Comparison of ENCODE assay signal across 12 cellular contexts in genomic region chr12:75720807-75721206, GRCh38.
DNase-seq lines count a peak whose midpoint lies in the region; ATAC-seq and TF ChIP-seq lines count a peak whose summit lies in the region.
"Had no signal": no experiment of that assay in that cellular context is flagged by ENCODE, and none has a peak within 500 bp of the region (broad histone marks: within the 10 kb centered on the region; RNA-seq: fewer than 3 reads in every experiment).

No MANE protein-coding gene starts in this region.

- H3K27ac ChIP-seq in GM23338 (ENCODE audit: low read depth) (0 out of 2 replicates have a peak overlapping the region, but pooled peaks have one; percentile 60), right lobe of liver (no peak overlapping the region), tibial nerve (no peak overlapping the region)

- no peaks in the 10 kb centered on the region for H3K79me2 ChIP-seq in GM23338 (replicated peaks; ENCODE audit: insufficient read depth)

- TF ChIP-seq CTCF in GM23338 (conservative IDR thresholded peaks at IDR 0.05; ENCODE audit: low read depth in 2 of 2), result no peak
- TF ChIP-seq CTCF in right lobe of liver (IDR thresholded peaks at IDR 0.05), result no peak
- TF ChIP-seq CTCF in GM13976 (IDR thresholded peaks at IDR 0.05; ENCODE audit: borderline replicate concordance, control extremely low read depth, extremely low read depth, insufficient read depth, missing control alignments), result no peak
- TF ChIP-seq CTCF in tibial nerve (IDR thresholded peaks at IDR 0.05), result no peak

- no peak overlapping the region for H3K4me3 Mint-ChIP-seq in GM23338
- H3K4me3 Mint-ChIP-seq: activated naive CD8-positive, alpha-beta T cell treated with anti-CD3 and anti-CD28 coated beads, Interleukin-2, amount 10 ng/mL, durations not matched to agents 7 days and 5 days had no signal

- in situ Hi-C loops in GM13976 (cut with MboI; ENCODE audit: low sequenced_read_pairs, unreplicated experiment), result no loop called here

- peaks cover 54% of the 10 kb centered on the region for H3K4me1 Mint-ChIP-seq in GM23338

- TF ChIP-seq POLR2A in right lobe of liver (IDR thresholded peaks at IDR 0.05) (no peak), tibial nerve (IDR thresholded peaks at IDR 0.05) (no peak)

- no peaks in the 10 kb centered on the region for H3K27me3 ChIP-seq in GM23338 (ENCODE audit: insufficient read depth)
- no peaks in the 10 kb centered on the region for H3K27me3 ChIP-seq in right lobe of liver
- no peaks in the 10 kb centered on the region for H3K27me3 ChIP-seq in tibial nerve

- peak overlapping the region; percentile 64 for H3K27ac Mint-ChIP-seq in GM23338
- H3K27ac Mint-ChIP-seq: activated naive CD8-positive, alpha-beta T cell treated with anti-CD3 and anti-CD28 coated beads, Interleukin-2, amount 10 ng/mL, durations not matched to agents 7 days and 5 days; CD14-positive monocyte had no signal

- no peaks in the 10 kb centered on the region for H3K36me3 ChIP-seq in GM23338 (ENCODE audit: insufficient read depth)
- H3K36me3 ChIP-seq in right lobe of liver, result no peaks in the 10 kb centered on the region
- no peaks in the 10 kb centered on the region for H3K36me3 ChIP-seq in tibial nerve

- H3K9me3 Mint-ChIP-seq in GM23338, result no peaks in the 10 kb centered on the region
- H3K9me3 Mint-ChIP-seq: CD14-positive monocyte had no signal

- peak overlapping the region; percentile 46 for H3K4me2 ChIP-seq in GM23338

- no peak overlapping the region; the same call in 1 of the 2 replicates for H2AFZ ChIP-seq in GM23338

- H3K9me3 ChIP-seq in right lobe of liver (no peaks in the 10 kb centered on the region), tibial nerve (no peaks in the 10 kb centered on the region)

- peaks cover 7% of the 10 kb centered on the region for H3K27me3 Mint-ChIP-seq in GM23338 (ENCODE audit: insufficient read depth, low read depth, poor library complexity)
- H3K27me3 Mint-ChIP-seq: activated naive CD8-positive, alpha-beta T cell treated with anti-CD3 and anti-CD28 coated beads, Interleukin-2, amount 10 ng/mL, durations not matched to agents 7 days and 5 days had no signal

- no peaks in the 10 kb centered on the region for H3K36me3 Mint-ChIP-seq in GM23338 (ENCODE audit: low read depth)
- H3K36me3 Mint-ChIP-seq: CD14-positive monocyte had no signal

- no peaks in the 10 kb centered on the region for H4K20me1 ChIP-seq in GM23338 (replicated peaks; ENCODE audit: insufficient read depth)

- 45% methylated on average over 3 of the region's 4 CpGs for WGBS in right lobe of liver (ENCODE audit: insufficient coverage, low coverage, low lambda C conversion rate, missing lambda C conversion rate)
- WGBS in tibial nerve, 2 donors, result 41 to 62% methylated on average over 4 of the region's 4 CpGs

- no peak for TF ChIP-seq EP300 in tibial nerve (IDR thresholded peaks at IDR 0.05)

- no peaks in the 10 kb centered on the region for H3K9me2 ChIP-seq in GM23338 (ENCODE audit: insufficient read depth)

- ATAC-seq in GM23338 (peak; percentile 94), right lobe of liver (peak in 3 of 4 donors; percentile 12 to 61 (median 25))
- ATAC-seq in stimulated activated naive CD8-positive, alpha-beta T cell treated with anti-CD3 and anti-CD28 coated beads, Interleukin-15, Interleukin-2, amounts not matched to agents 100 U/mL and 50 U/mL, for 24 hours, result no peak

- H3K4me3 ChIP-seq in GM23338 (no peak overlapping the region), right lobe of liver (no peak overlapping the region), tibial nerve (no peak overlapping the region)

- peak; percentile 44 for DNase-seq in GM23338 (ENCODE audit: low spot score)
- DNase-seq in NCI-H2029 (lab: John Stamatoyannopoulos, UW), result peak; percentile 75
- DNase-seq in astrocyte of the hippocampus (ENCODE audit: low read depth, low spot score), result peak; percentile 19
- DNase-seq in right lobe of liver, result no peak
- no peak for DNase-seq in GM13976 (ENCODE audit: low spot score)
- DNase-seq in stimulated activated naive CD8-positive, alpha-beta T cell treated with anti-CD3 and anti-CD28 coated beads, Interleukin-15, Interleukin-2, amounts not matched to agents 100 U/mL and 50 U/mL, for 24 hours, result no peak
- DNase-seq in tibial nerve (ENCODE audit: low spot score in 2 of 2), result no peak
- DNase-seq in GM19238 (ENCODE audit: insufficient read length, low spot score), result no peak
- DNase-seq: activated CD4-positive, alpha-beta T cell treated with anti-CD3 and anti-CD28 coated beads for 48 hours; activated naive CD8-positive, alpha-beta T cell treated with anti-CD3 and anti-CD28 coated beads, Interleukin-2, amount 10 ng/mL, durations not matched to agents 7 days and 5 days; KG1 had no signal

- intact Hi-C loops in right lobe of liver (cut with DNase I), result no loop called here

- peaks cover 29% of the 10 kb centered on the region for H3K4me1 ChIP-seq in GM23338 (ENCODE audit: insufficient read depth)
- H3K4me1 ChIP-seq in right lobe of liver, result peaks cover 0 to 16% (median 3%) of the 10 kb centered on the region in 4 donors
- H3K4me1 ChIP-seq in tibial nerve, result peaks cover 6 to 50% (median 17%) of the 10 kb centered on the region in 4 donors

- H3F3A ChIP-seq in GM23338 (replicated peaks; ENCODE audit: low read depth), result 0 out of 2 replicates have a peak, but pooled peaks cover 10% of the 10 kb centered on the region

TF ChIP-seq in GM23338, 12 proteins besides CTCF, POLR2A, EP300 and RAD21 (continues in another document):
- TF ChIP-seq ZNF331 (CRISPR knock-in tag; IDR thresholded peaks at IDR 0.05; ENCODE audit: low read depth) (no peak), ZNF462 (CRISPR knock-in tag; IDR thresholded peaks at IDR 0.05) (no peak), STAT1 (IDR thresholded peaks at IDR 0.05; ENCODE audit: unreplicated experiment) (no peak), JUNB (IDR thresholded peaks at IDR 0.05; ENCODE audit: unreplicated experiment) (no peak), EZH2 (IDR thresholded peaks at IDR 0.05; ENCODE audit: low read depth, unreplicated experiment) (no peak), POLR2AphosphoS5 (IDR thresholded peaks at IDR 0.05; ENCODE audit: low read depth) (no peak), CREB1 (CRISPR knock-in tag; IDR thresholded peaks at IDR 0.05; ENCODE audit: low read depth) (no peak)

Comparison
In these comparisons a context has a peak if more than half of its experiments do, and no peak if none do; other contexts are left out.
1. DNase-seq: peak in GM23338 (single experiment), NCI-H2029 (single experiment) and astrocyte of the hippocampus (single experiment); none in right lobe of liver (0 of 3), GM13976 (single experiment), stimulated activated naive CD8-positive, alpha-beta T cell treated with anti-CD3 and anti-CD28 coated beads, Interleukin-15, Interleukin-2, amounts not matched to agents 100 U/mL and 50 U/mL, for 24 hours (single experiment), tibial nerve (0 of 2) and GM19238 (single experiment).